ENCODE assay signal across 22 cellular contexts in the genomic region with DNA sequence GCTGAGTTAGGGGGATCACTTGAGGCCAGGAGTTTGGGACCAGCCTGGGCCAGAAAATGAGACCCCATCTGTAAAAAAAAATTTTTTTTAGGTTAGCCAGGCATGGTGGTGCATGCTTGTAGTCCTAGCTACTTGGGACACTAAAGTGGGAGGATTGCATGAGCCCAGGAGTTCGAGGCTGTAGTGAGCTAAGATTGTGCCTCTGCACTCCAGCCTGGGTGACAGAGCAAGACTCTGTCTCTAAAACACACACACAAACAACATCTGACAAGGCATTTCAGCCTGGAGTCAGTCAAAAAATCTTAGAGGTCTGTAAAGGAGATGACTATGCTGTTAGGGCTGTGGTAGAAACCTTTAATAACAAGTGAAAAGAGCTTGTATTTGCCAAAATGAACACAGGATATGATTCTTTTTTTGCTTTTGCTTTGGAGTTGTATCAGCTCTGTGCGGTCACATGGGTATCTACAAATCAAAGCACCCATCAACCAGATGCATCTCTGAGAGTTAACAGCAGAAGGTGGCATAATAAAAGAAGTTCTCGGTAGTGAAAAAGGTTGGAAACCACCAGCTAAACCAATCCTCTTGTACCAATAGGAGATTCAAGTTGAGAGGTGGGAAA. TPM values are rescaled to one million over a fixed set of nuclear protein-coding genes. Genes with fewer than 3 reads are reported as not detected.
DNase-seq lines count a peak whose midpoint lies in the region; ATAC-seq, FAIRE-seq and TF ChIP-seq lines count a peak whose summit lies in the region.
"Had no signal": no experiment of that assay in that cellular context is flagged by ENCODE, and none has a peak within 500 bp of the region (broad histone marks: within the 10 kb centered on the region; RNA-seq: fewer than 3 reads in every experiment).

No MANE protein-coding gene starts in this region.

- H3K9me3 ChIP-seq in endothelial cell of umbilical vein (replicated peaks; ENCODE audit: control insufficient read depth, insufficient read depth, low read length) = no peaks in the 10 kb centered on the region
- H3K9me3 ChIP-seq: ascending aorta, colonic mucosa, prostate gland, tibial artery had no signal

- H3K4me2 ChIP-seq in GM23338 = no peak overlapping the region
- H3K4me2 ChIP-seq in endothelial cell of umbilical vein (ENCODE audit: insufficient read depth, low read length) = no peak overlapping the region

- H3K79me2 ChIP-seq in GM23338 (replicated peaks; ENCODE audit: insufficient read depth) (peaks cover 29% of the 10 kb centered on the region), endothelial cell of umbilical vein (ENCODE audit: control insufficient read depth, insufficient read depth, low read length) (peaks cover 16% of the 10 kb centered on the region)

- H3K4me1 ChIP-seq in GM23338 (ENCODE audit: insufficient read depth) = peaks cover 13% of the 10 kb centered on the region
- H3K4me1 ChIP-seq in endothelial cell of umbilical vein (ENCODE audit: control insufficient read depth, extremely low read depth, insufficient read depth, low read length) = peaks cover 30% of the 10 kb centered on the region
- H3K4me1 ChIP-seq: foreskin keratinocyte, prostate gland had no signal

- dilution Hi-C loops in endothelial cell of umbilical vein (cut with MboI; ENCODE audit: extremely low pct_ligation_motif_present, low sequenced_read_pairs) = no loop called here

- H4K20me1 ChIP-seq in GM23338 (replicated peaks; ENCODE audit: insufficient read depth) (no peaks in the 10 kb centered on the region), endothelial cell of umbilical vein (replicated peaks; ENCODE audit: control insufficient read depth, extremely low read depth, insufficient read depth, low read length) (no peaks in the 10 kb centered on the region)

- H3K27me3 ChIP-seq in GM23338 (ENCODE audit: insufficient read depth) (no peaks in the 10 kb centered on the region), endothelial cell of umbilical vein (ENCODE audit: control insufficient read depth in 2 of 2, insufficient read depth in 2 of 2, low read length in 2 of 2) (no peaks in the 10 kb centered on the region)
- H3K27me3 ChIP-seq: ascending aorta, colonic mucosa, foreskin keratinocyte, tibial artery had no signal

- ATAC-seq in activated CD4-positive, CD25-positive, alpha-beta regulatory T cell treated with anti-CD3 and anti-CD28 coated beads, Interleukin-2, amount 50 U/mL, for 24 hours = peak; percentile 55 to 63
- no peak for ATAC-seq in GM23338
- peak; percentile 48 for ATAC-seq in activated T-helper 17 cell treated with anti-CD3 and anti-CD28 coated beads, Interleukin-2, amount 50 U/mL, for 72 hours (replicated peaks)
- ATAC-seq in stimulated activated memory B cell treated with anti-CD40 and anti-IgM and Interleukin-4, amounts not matched to agents 10 μg/mL and 1 μg/mL and 100 μg/mL, for 72 hours = no peak
- ATAC-seq in HG03354 (IDR thresholded peaks at IDR 0.05; ENCODE audit: poor library complexity, severe bottlenecking, unreplicated experiment) = no peak
- ATAC-seq: foreskin keratinocyte had no signal

- intact Hi-C loops in endothelial cell of umbilical vein (cut with micrococcal nuclease) = no loop called here

- H3K4me1 Mint-ChIP-seq in GM23338 = peaks cover 22% of the 10 kb centered on the region
- H3K4me1 Mint-ChIP-seq in activated T-helper 17 cell treated with anti-CD3 and anti-CD28 coated beads, Interleukin-2, amount 50 U/mL, for 72 hours = peaks cover 57% of the 10 kb centered on the region
- peaks cover 76% of the 10 kb centered on the region for H3K4me1 Mint-ChIP-seq in stimulated activated memory B cell treated with anti-CD40 and anti-IgM and Interleukin-4, amounts not matched to agents 10 μg/mL and 1 μg/mL and 100 μg/mL, for 72 hours

- H3K9ac ChIP-seq in endothelial cell of umbilical vein (replicated peaks; ENCODE audit: extremely low read depth, insufficient read depth, low read length) = no peak overlapping the region

- H3K36me3 Mint-ChIP-seq in GM23338 (ENCODE audit: low read depth) = peaks cover 16% of the 10 kb centered on the region
- peaks cover 100% of the 10 kb centered on the region for H3K36me3 Mint-ChIP-seq in activated T-helper 17 cell treated with anti-CD3 and anti-CD28 coated beads, Interleukin-2, amount 50 U/mL, for 72 hours (ENCODE audit: low read depth)
- peaks cover 52% of the 10 kb centered on the region for H3K36me3 Mint-ChIP-seq in stimulated activated memory B cell treated with anti-CD40 and anti-IgM and Interleukin-4, amounts not matched to agents 10 μg/mL and 1 μg/mL and 100 μg/mL, for 72 hours

- peaks cover 8% of the 10 kb centered on the region for H3K27me3 Mint-ChIP-seq in GM23338 (ENCODE audit: insufficient read depth, low read depth, poor library complexity)
- H3K27me3 Mint-ChIP-seq in activated T-helper 17 cell treated with anti-CD3 and anti-CD28 coated beads, Interleukin-2, amount 50 U/mL, for 72 hours = no peaks in the 10 kb centered on the region
- no peaks in the 10 kb centered on the region for H3K27me3 Mint-ChIP-seq in stimulated activated memory B cell treated with anti-CD40 and anti-IgM and Interleukin-4, amounts not matched to agents 10 μg/mL and 1 μg/mL and 100 μg/mL, for 72 hours

- POLR2A ChIA-PET in endothelial cell of umbilical vein (lab: Charles Lee) = interaction anchor here (0.7 kb wide), 1 partner anchor 9 kb away, joined by 3 read pairs; no protein-coding TSS in a partner anchor

- CTCF ChIA-PET in endothelial cell of umbilical vein (lab: Charles Lee) = interaction anchor here (1.4 to 3.8 kb wide), 3 partner anchors 12 to 30 kb away, joined by 3 to 22 read pairs (median 4); partner anchors contain the start of gene PHF19

- no peaks in the 10 kb centered on the region for H3F3A ChIP-seq in GM23338 (replicated peaks; ENCODE audit: low read depth)

- no peak for TF ChIP-seq POLR2A in endothelial cell of umbilical vein (IDR thresholded peaks at IDR 0.05; ENCODE audit: low read depth, low read length)

- no peaks in the 10 kb centered on the region for H3K9me3 Mint-ChIP-seq in GM23338
- no peaks in the 10 kb centered on the region for H3K9me3 Mint-ChIP-seq in activated T-helper 17 cell treated with anti-CD3 and anti-CD28 coated beads, Interleukin-2, amount 50 U/mL, for 72 hours
- no peaks in the 10 kb centered on the region for H3K9me3 Mint-ChIP-seq in stimulated activated memory B cell treated with anti-CD40 and anti-IgM and Interleukin-4, amounts not matched to agents 10 μg/mL and 1 μg/mL and 100 μg/mL, for 72 hours

- BruUV-seq in endothelial cell of umbilical vein (replicated peaks; lab: Mats Ljungman, UMichigan) = no TSS peak

- no peaks in the 10 kb centered on the region for H3K9me2 ChIP-seq in GM23338 (ENCODE audit: insufficient read depth)

- DNase-seq in activated CD4-positive, CD25-positive, alpha-beta regulatory T cell treated with anti-CD3 and anti-CD28 coated beads, Interleukin-2, amount 50 U/mL, for 72 hours = no peak
- DNase-seq in GM23338 (ENCODE audit: low spot score) (no peak), endothelial cell of umbilical vein (ENCODE audit: low read depth, low spot score) (peak; percentile 15), NCI-H187 treated with DMSO at 0.1 percent for 48 hours (lab: John Stamatoyannopoulos, UW) (no peak)
- DNase-seq: colonic mucosa, foreskin keratinocyte, GDM1, hippocampal formation, NCI-H1417, NCI-H2171, SHP77, small intestine, tibial artery had no signal

- H3K27ac ChIP-seq in GM23338 (ENCODE audit: low read depth) (peak overlapping the region; percentile 74), endothelial cell of umbilical vein (ENCODE audit: insufficient read depth, low read depth, low read length) (no peak overlapping the region)
- H3K27ac ChIP-seq: 22Rv1, ascending aorta, colonic mucosa, foreskin keratinocyte, prostate gland, tibial artery had no signal

- no peak overlapping the region for H2AFZ ChIP-seq in GM23338
- H2AFZ ChIP-seq in endothelial cell of umbilical vein (ENCODE audit: low read depth, low read length) = no peak overlapping the region

- H3K4me3 Mint-ChIP-seq in GM23338 = no peak overlapping the region
- peak overlapping the region; percentile 99 for H3K4me3 Mint-ChIP-seq in activated T-helper 17 cell treated with anti-CD3 and anti-CD28 coated beads, Interleukin-2, amount 50 U/mL, for 72 hours
- H3K4me3 Mint-ChIP-seq in stimulated activated memory B cell treated with anti-CD40 and anti-IgM and Interleukin-4, amounts not matched to agents 10 μg/mL and 1 μg/mL and 100 μg/mL, for 72 hours = no peak overlapping the region

- no peaks in the 10 kb centered on the region for H3K9me1 ChIP-seq in endothelial cell of umbilical vein (replicated peaks; ENCODE audit: control insufficient read depth, extremely low read depth, insufficient read depth, low read length)

- H3K27ac Mint-ChIP-seq in GM23338 = no peak overlapping the region
- H3K27ac Mint-ChIP-seq in activated T-helper 17 cell treated with anti-CD3 and anti-CD28 coated beads, Interleukin-2, amount 50 U/mL, for 72 hours = peak overlapping the region; percentile 98
- no peak overlapping the region for H3K27ac Mint-ChIP-seq in stimulated activated memory B cell treated with anti-CD40 and anti-IgM and Interleukin-4, amounts not matched to agents 10 μg/mL and 1 μg/mL and 100 μg/mL, for 72 hours

- H3K4me3 ChIP-seq in GM23338 = no peak overlapping the region
- no peak overlapping the region for H3K4me3 ChIP-seq in endothelial cell of umbilical vein (replicated peaks in 1 of 3; ENCODE audit: insufficient read depth in 1 of 3, low read depth in 1 of 3, low read length in 3 of 3)
- H3K4me3 ChIP-seq: ascending aorta, colonic mucosa, prostate gland, tibial artery had no signal

- TF ChIP-seq CTCF in GM23338 (conservative IDR thresholded peaks at IDR 0.05; ENCODE audit: low read depth in 2 of 2) (no peak), endothelial cell of umbilical vein (IDR thresholded peaks at IDR 0.05; ENCODE audit: extremely low read depth in 1 of 2, insufficient read depth in 1 of 2, low read depth in 1 of 2, low read length in 2 of 2) (no peak)

- H3K36me3 ChIP-seq in GM23338 (ENCODE audit: insufficient read depth) (no peaks in the 10 kb centered on the region), endothelial cell of umbilical vein (ENCODE audit: control insufficient read depth in 2 of 2, extremely low read depth in 1 of 2, insufficient read depth in 2 of 2, low read length in 2 of 2) (no peaks in the 10 kb centered on the region)
- H3K36me3 ChIP-seq: ascending aorta, colonic mucosa, prostate gland had no signal

- no peak for FAIRE-seq in endothelial cell of umbilical vein (lab: Jason Lieb, UNC)
- FAIRE-seq: D721Med, keratinocyte, small intestine had no signal

RNA-seq across cellular contexts. Expression of gene PSMD5, which starts 3.6 kb away (rescaled TPM):
- total RNA-seq in GM23338 (2014; rRNA removed; shearing (Covaris generic)) = 40.5 and 49.4 TPM in 2 replicates
- 21.9 and 23.9 TPM in 2 replicates for polyA plus RNA-seq in GM23338 (2016; fragmentation: Nextera tagmentation; extraction: Ambion mirVana)
- 10 to 100 TPM; 60.2 to 62.8 TPM for total RNA-seq in activated T-helper 17 cell treated with anti-CD3 and anti-CD28 coated beads, Interleukin-2, amount 50 U/mL, for 72 hours
- 62.2 and 70.2 TPM in 2 replicates for total RNA-seq in endothelial cell of umbilical vein
- polyA plus RNA-seq in endothelial cell of umbilical vein = 15.9 and 20.4 TPM in 2 replicates
- polyA plus RNA-seq in endothelial cell of umbilical vein (2011; cell fraction: cytosol; rRNA removed) = 24.0 and 25.7 TPM in 2 replicates
- polyA plus RNA-seq in endothelial cell of umbilical vein (2011; cell fraction: nucleus; rRNA removed) = 18.3 and 30.9 TPM in 2 replicates
- polyA plus RNA-seq in endothelial cell of umbilical vein (2012) = 40.2 and 52.5 TPM in 2 replicates
- polyA minus RNA-seq in endothelial cell of umbilical vein = 25.2 and 32.3 TPM in 2 replicates
- 33.8 TPM for polyA minus RNA-seq in endothelial cell of umbilical vein (2011; cell fraction: cytosol; rRNA and poly(A)+ RNA removed)
- polyA minus RNA-seq in endothelial cell of umbilical vein (2011; cell fraction: nucleus; rRNA and poly(A)+ RNA removed) = 16.3 and 21.7 TPM in 2 replicates

RNA-seq across cellular contexts. Expression of gene PHF19, which starts 30.6 kb away (rescaled TPM):
- 31.0 and 33.7 TPM in 2 replicates for total RNA-seq in GM23338 (2014; rRNA removed; shearing (Covaris generic))
- polyA plus RNA-seq in GM23338 (2016; fragmentation: Nextera tagmentation; extraction: Ambion mirVana) = 13.1 and 16.8 TPM in 2 replicates
- 100 to 1,000 TPM; 236 to 258 TPM for total RNA-seq in activated T-helper 17 cell treated with anti-CD3 and anti-CD28 coated beads, Interleukin-2, amount 50 U/mL, for 72 hours
- 138 and 153 TPM in 2 replicates for total RNA-seq in endothelial cell of umbilical vein
- 101 and 102 TPM in 2 replicates for polyA plus RNA-seq in endothelial cell of umbilical vein
- polyA plus RNA-seq in endothelial cell of umbilical vein (2011; cell fraction: cytosol; rRNA removed) = 103 and 119 TPM in 2 replicates
- polyA plus RNA-seq in endothelial cell of umbilical vein (2011; cell fraction: nucleus; rRNA removed) = 121 and 131 TPM in 2 replicates
- polyA plus RNA-seq in endothelial cell of umbilical vein (2012) = 83.6 and 113 TPM in 2 replicates
- 87.7 and 89.1 TPM in 2 replicates for polyA minus RNA-seq in endothelial cell of umbilical vein
- 67.3 TPM for polyA minus RNA-seq in endothelial cell of umbilical vein (2011; cell fraction: cytosol; rRNA and poly(A)+ RNA removed)
- polyA minus RNA-seq in endothelial cell of umbilical vein (2011; cell fraction: nucleus; rRNA and poly(A)+ RNA removed) = 53.8 and 54.3 TPM in 2 replicates

RNA-seq across cellular contexts. Expression of gene FBXW2, which starts 53.1 kb away (rescaled TPM):
- 47.6 and 55.2 TPM in 2 replicates for total RNA-seq in GM23338 (2014; rRNA removed; shearing (Covaris generic))
- polyA plus RNA-seq in GM23338 (2016; fragmentation: Nextera tagmentation; extraction: Ambion mirVana) = 7.4 and 10.0 TPM in 2 replicates
- 10 to 100 TPM; 50.4 to 87.8 TPM for total RNA-seq in activated T-helper 17 cell treated with anti-CD3 and anti-CD28 coated beads, Interleukin-2, amount 50 U/mL, for 72 hours
- total RNA-seq in endothelial cell of umbilical vein = 70.2 and 72.3 TPM in 2 replicates
- 23.9 and 32.5 TPM in 2 replicates for polyA plus RNA-seq in endothelial cell of umbilical vein
- 33.5 and 34.1 TPM in 2 replicates for polyA plus RNA-seq in endothelial cell of umbilical vein (2011; cell fraction: cytosol; rRNA removed)
- 49.8 and 63.3 TPM in 2 replicates for polyA plus RNA-seq in endothelial cell of umbilical vein (2011; cell fraction: nucleus; rRNA removed)
- polyA plus RNA-seq in endothelial cell of umbilical vein (2012) = 35.9 and 53.8 TPM in 2 replicates
- 82.9 and 87.9 TPM in 2 replicates for polyA minus RNA-seq in endothelial cell of umbilical vein
- polyA minus RNA-seq in endothelial cell of umbilical vein (2011; cell fraction: cytosol; rRNA and poly(A)+ RNA removed) = 32.4 TPM
- polyA minus RNA-seq in endothelial cell of umbilical vein (2011; cell fraction: nucleus; rRNA and poly(A)+ RNA removed) = 31.7 and 35.1 TPM in 2 replicates

Comparison
In these comparisons a context has a peak if more than half of its experiments do, and no peak if none do; other contexts are left out.
1. ATAC-seq: peak in activated CD4-positive, CD25-positive, alpha-beta regulatory T cell treated with anti-CD3 and anti-CD28 coated beads, Interleukin-2, amount 50 U/mL, for 24 hours (2 of 2) and activated T-helper 17 cell treated with anti-CD3 and anti-CD28 coated beads, Interleukin-2, amount 50 U/mL, for 72 hours (single experiment); none in GM23338 (single experiment), stimulated activated memory B cell treated with anti-CD40 and anti-IgM and Interleukin-4, amounts not matched to agents 10 μg/mL and 1 μg/mL and 100 μg/mL, for 72 hours (single experiment) and HG03354 (single experiment).